9 cellular contexts compared by ENCODE assay signal in the genomic region with DNA sequence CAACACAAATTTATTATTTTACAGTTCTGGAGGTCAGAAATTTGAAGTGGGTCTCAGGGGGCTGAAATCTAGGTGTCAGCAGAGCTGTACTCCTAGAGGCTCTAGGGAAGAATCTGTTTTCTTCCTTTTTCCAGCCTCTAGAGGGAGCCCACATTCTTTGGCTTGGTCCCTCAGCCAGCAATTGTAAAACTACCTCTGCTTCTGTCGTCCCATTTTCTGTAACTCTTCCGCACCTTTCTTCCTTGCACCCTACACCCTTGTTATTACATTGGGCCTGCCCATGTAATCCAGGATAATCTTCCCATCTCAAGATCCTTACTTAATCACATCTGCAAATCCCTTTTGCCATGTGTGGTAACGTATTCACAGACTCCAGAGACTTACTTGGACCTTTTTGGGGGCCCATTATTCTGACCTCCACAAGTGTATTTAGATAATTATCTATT. TPM values are rescaled to one million over a fixed set of nuclear protein-coding genes. Genes with fewer than 3 reads are reported as not detected.
DNase-seq lines count a peak whose midpoint lies in the region; ATAC-seq and TF ChIP-seq lines count a peak whose summit lies in the region.
"Had no signal": no experiment of that assay in that cellular context is flagged by ENCODE, and none has a peak within 500 bp of the region (broad histone marks: within the 10 kb centered on the region; RNA-seq: fewer than 3 reads in every experiment).

No MANE protein-coding gene starts in this region.

- H3K36me3 ChIP-seq in SK-N-MC (ENCODE audit: insufficient read depth, low read length): no peaks in the 10 kb centered on the region
- H3K36me3 ChIP-seq in body of pancreas (replicated peaks in 1 of 2; ENCODE audit: insufficient read depth in 1 of 2, low read depth in 2 of 2): no peaks in the 10 kb centered on the region

- no peaks in the 10 kb centered on the region for H3K36me3 Mint-ChIP-seq in immature natural killer cell
- H3K36me3 Mint-ChIP-seq: activated naive CD4-positive, alpha-beta T cell treated with anti-CD3 and anti-CD28 coated beads, Interleukin-2, amount 50 U/mL, for 24 hours had no signal

- H3K4me3 ChIP-seq in SK-N-MC: no peak overlapping the region
- H3K4me3 ChIP-seq in body of pancreas: no peak overlapping the region

- WGBS in body of pancreas, 2 donors: 25 to 30% methylated on average over 3 of the region's 3 CpGs

- no peaks in the 10 kb centered on the region for H3K4me1 Mint-ChIP-seq in immature natural killer cell

- peaks cover 0 to 2% (median 0%) of the 10 kb centered on the region in 6 donors for H3K9me3 Mint-ChIP-seq in immature natural killer cell
- H3K9me3 Mint-ChIP-seq: activated naive CD4-positive, alpha-beta T cell treated with anti-CD3 and anti-CD28 coated beads, Interleukin-2, amount 50 U/mL, for 24 hours had no signal

- H3K27me3 ChIP-seq in body of pancreas: no peaks in the 10 kb centered on the region

- H3K27me3 Mint-ChIP-seq in immature natural killer cell (ENCODE audit: low read depth in 3 of 3): peaks cover 0 to 2% (median 0%) of the 10 kb centered on the region in 3 donors

- intact Hi-C loops in body of pancreas (cut with DNase I): no loop called here

- peak overlapping the region in 1 of 6 donors; percentile 50 for H3K27ac Mint-ChIP-seq in immature natural killer cell
- H3K27ac Mint-ChIP-seq: activated naive CD4-positive, alpha-beta T cell treated with anti-CD3 and anti-CD28 coated beads, Interleukin-2, amount 50 U/mL, for 24 hours had no signal

- H3K9me3 ChIP-seq in SK-N-MC (ENCODE audit: low read depth, low read length): no peaks in the 10 kb centered on the region
- no peaks in the 10 kb centered on the region for H3K9me3 ChIP-seq in body of pancreas

- TF ChIP-seq CTCF in GM10266 (IDR thresholded peaks at IDR 0.05; ENCODE audit: control insufficient read depth, insufficient read depth, low read depth, missing control alignments) (peak; percentile 76), body of pancreas (IDR thresholded peaks at IDR 0.05) (peak; percentile 50 to 90 (median 84))

- DNase-seq in GM10266 (ENCODE audit: extremely low spot score) (peak; percentile 43), NAMALWA (ENCODE audit: low spot score) (peak; percentile 88), SK-N-MC (ENCODE audit: low read depth, low spot score) (peak; percentile 10), body of pancreas (peak; percentile 33 to 68 (median 44)), immature natural killer cell (peak; percentile 52 to 66 (median 59))
- DNase-seq in stimulated activated CD4-positive, alpha-beta T cell treated with anti-CD3 and anti-CD28 coated beads, Interleukin-12 subunit alpha, Interleukin-12 subunit beta, amount 100 ng/mL, for 4 hours: peak; percentile 9

- no peak overlapping the region for H3K9ac ChIP-seq in SK-N-MC (ENCODE audit: insufficient read length)

- no peak overlapping the region for H3K4me3 Mint-ChIP-seq in immature natural killer cell
- H3K4me3 Mint-ChIP-seq: activated naive CD4-positive, alpha-beta T cell treated with anti-CD3 and anti-CD28 coated beads, Interleukin-2, amount 50 U/mL, for 24 hours had no signal

- H3K4me1 ChIP-seq in body of pancreas: peaks cover 4% of the 10 kb centered on the region

- ATAC-seq in body of pancreas (peak; percentile 92), GM18505 (IDR thresholded peaks at IDR 0.05; ENCODE audit: unreplicated experiment) (no peak), HG03520 (IDR thresholded peaks at IDR 0.05; ENCODE audit: unreplicated experiment) (no peak)

- no peak overlapping the region for H3K27ac ChIP-seq in SK-N-MC
- no peak overlapping the region for H3K27ac ChIP-seq in body of pancreas

- no peak for TF ChIP-seq POLR2A in body of pancreas (IDR thresholded peaks at IDR 0.05)
- TF ChIP-seq POLR2A in GM18505 (IDR thresholded peaks at IDR 0.05; ENCODE audit: borderline replicate concordance, extremely low read depth, insufficient read depth, insufficient read length): no peak

RNA-seq across cellular contexts. Expression of gene THEM4, which starts 24.8 kb away (rescaled TPM):
- total RNA-seq in body of pancreas: 10 to 100 TPM; 11.9 to 30.3 TPM
- polyA plus RNA-seq in immature natural killer cell: 10 to 100 TPM; 29.9 to 38.1 (median 36.7) TPM

RNA-seq across cellular contexts. Expression of gene S100A10, which starts 59.6 kb away (rescaled TPM):
- total RNA-seq in body of pancreas: 100 to 1,000 TPM in 1 of 2 donors, 10 to 100 TPM in 1; 40.7 to 105 TPM
- 100 to 1,000 TPM; 445 to 680 (median 567) TPM for polyA plus RNA-seq in immature natural killer cell

Comparison
In these comparisons a context has a peak if more than half of its experiments do, and no peak if none do; other contexts are left out.
1. DNase-seq: peak in every context shown above with its lines; median percentile 88 in NAMALWA; 59 in immature natural killer cell; 44 in body of pancreas; 43 in GM10266; 10 in SK-N-MC; 9 in stimulated activated CD4-positive, alpha-beta T cell treated with anti-CD3 and anti-CD28 coated beads, Interleukin-12 subunit alpha, Interleukin-12 subunit beta, amount 100 ng/mL, for 4 hours.